ENCODE assay signal across 1 cellular context in the genomic region with DNA sequence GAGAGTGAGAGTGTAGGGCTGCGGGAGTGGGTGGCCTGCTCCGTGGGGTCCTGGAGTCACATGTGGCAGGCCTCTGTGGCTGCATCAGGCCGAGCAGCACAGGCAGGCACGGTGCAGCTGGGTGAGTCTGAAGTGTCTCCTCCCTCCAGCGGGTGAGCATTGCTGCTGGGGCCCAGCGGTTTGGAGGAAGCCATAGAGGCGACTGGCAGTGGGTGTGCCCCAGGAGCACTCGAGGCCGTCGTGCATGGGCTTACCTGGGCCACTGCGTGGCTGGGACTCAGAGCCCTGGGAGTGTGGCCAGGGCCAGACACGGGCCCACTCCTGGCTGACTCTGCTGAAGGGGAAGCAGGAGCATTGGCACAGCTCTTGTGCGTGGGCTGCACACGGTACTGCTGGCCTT.
TF ChIP-seq lines count a peak whose summit lies in the region.

No MANE protein-coding gene starts in this region.

TF ChIP-seq in HepG2, 621 proteins besides CTCF, POLR2A, EP300 and RAD21:
- TF ChIP-seq, protein P1, sequence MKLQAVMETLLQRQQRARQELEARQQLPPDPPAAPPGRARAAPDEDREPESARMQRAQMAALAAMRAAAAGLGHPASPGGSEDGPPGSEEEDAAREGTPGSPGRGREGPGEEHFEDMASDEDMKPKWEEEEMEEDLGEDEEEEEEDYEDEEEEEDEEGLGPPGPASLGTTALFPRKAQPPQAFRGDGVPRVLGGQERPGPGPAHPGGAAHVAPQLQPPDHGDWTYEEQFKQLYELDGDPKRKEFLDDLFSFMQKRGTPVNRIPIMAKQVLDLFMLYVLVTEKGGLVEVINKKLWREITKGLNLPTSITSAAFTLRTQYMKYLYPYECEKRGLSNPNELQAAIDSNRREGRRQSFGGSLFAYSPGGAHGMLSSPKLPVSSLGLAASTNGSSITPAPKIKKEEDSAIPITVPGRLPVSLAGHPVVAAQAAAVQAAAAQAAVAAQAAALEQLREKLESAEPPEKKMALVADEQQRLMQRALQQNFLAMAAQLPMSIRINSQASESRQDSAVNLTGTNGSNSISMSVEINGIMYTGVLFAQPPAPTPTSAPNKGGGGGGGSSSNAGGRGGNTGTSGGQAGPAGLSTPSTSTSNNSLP (IDR thresholded peaks at IDR 0.05; ENCODE audit: low read depth, low read length): no peak
- TF ChIP-seq, protein P2, sequence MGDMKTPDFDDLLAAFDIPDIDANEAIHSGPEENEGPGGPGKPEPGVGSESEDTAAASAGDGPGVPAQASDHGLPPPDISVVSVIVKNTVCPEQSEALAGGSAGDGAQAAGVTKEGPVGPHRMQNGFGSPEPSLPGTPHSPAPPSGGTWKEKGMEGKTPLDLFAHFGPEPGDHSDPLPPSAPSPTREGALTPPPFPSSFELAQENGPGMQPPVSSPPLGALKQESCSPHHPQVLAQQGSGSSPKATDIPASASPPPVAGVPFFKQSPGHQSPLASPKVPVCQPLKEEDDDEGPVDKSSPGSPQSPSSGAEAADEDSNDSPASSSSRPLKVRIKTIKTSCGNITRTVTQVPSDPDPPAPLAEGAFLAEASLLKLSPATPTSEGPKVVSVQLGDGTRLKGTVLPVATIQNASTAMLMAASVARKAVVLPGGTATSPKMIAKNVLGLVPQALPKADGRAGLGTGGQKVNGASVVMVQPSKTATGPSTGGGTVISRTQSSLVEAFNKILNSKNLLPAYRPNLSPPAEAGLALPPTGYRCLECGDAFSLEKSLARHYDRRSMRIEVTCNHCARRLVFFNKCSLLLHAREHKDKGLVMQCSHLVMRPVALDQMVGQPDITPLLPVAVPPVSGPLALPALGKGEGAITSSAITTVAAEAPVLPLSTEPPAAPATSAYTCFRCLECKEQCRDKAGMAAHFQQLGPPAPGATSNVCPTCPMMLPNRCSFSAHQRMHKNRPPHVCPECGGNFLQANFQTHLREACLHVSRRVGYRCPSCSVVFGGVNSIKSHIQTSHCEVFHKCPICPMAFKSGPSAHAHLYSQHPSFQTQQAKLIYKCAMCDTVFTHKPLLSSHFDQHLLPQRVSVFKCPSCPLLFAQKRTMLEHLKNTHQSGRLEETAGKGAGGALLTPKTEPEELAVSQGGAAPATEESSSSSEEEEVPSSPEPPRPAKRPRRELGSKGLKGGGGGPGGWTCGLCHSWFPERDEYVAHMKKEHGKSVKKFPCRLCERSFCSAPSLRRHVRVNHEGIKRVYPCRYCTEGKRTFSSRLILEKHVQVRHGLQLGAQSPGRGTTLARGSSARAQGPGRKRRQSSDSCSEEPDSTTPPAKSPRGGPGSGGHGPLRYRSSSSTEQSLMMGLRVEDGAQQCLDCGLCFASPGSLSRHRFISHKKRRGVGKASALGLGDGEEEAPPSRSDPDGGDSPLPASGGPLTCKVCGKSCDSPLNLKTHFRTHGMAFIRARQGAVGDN (CRISPR knock-in tag; IDR thresholded peaks at IDR 0.05): 0 out of 2 replicates have a peak, but pooled peaks have one; percentile 15
